Comparison of ENCODE assay signal across 22 cellular contexts in the genomic region with DNA sequence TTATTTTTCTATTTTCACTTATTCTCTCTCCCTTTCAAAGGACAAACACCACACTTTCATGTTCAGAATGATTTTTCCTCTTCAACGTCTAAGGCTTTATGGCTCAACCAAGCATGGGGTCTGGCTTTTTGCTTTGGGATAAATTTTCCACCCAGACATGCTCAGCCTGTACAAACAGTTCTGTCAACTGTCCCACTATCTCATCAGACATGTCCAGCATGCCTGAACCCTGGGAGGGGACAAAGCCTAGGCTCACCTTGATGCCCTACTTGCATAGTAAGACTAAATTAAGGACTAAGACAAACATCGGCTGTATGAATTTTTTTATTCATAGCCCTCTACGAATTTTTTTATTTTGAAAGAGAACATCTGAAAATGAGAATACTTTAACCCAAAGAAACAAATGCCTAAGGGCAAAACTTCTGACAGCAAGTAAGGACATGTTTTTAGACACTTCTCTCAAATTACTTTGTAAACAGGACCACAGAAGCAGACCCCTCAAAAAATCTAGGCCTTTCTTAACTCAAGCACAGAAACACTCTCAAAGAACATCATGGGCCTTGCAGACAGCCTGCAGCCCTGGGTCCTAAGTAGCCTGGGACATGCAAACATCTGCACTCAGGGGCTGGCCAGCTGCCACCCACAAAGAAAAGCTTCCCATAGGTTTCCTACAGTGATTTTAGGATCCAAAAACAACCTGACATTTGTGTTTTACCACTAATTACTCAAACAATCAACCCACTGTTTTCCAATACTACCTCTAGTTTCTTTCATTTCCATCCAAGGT.
DNase-seq lines count a peak whose midpoint lies in the region; FAIRE-seq and TF ChIP-seq lines count a peak whose summit lies in the region.
"Had no signal": no experiment of that assay in that cellular context is flagged by ENCODE, and none has a peak within 500 bp of the region (broad histone marks: within the 10 kb centered on the region; RNA-seq: fewer than 3 reads in every experiment).

No MANE protein-coding gene starts in this region.

- DNase-seq in NCI-H2171 treated with DMSO at 0.1 percent for 48 hours (lab: John Stamatoyannopoulos, UW) (peak; percentile 16), NCI-H2171 (lab: John Stamatoyannopoulos, UW) (no peak), adipocyte (ENCODE audit: low read depth) (peak; percentile 18), glutamatergic neuron (no peak), progenitor cell of endocrine pancreas (ENCODE audit: low spot score, unreplicated experiment) (no peak), HAP-1 (ENCODE audit: low spot score in 2 of 2) (no peak), H54 (ENCODE audit: insufficient read length, low spot score) (no peak), MV-4-11 (lab: John Stamatoyannopoulos, UW) (no peak)
- DNase-seq: 8988T; activated CD4-positive, CD25-positive, alpha-beta regulatory T cell treated with anti-CD3 and anti-CD28 coated beads, Interleukin-2, amount 50 U/mL, for 72 hours; activated CD8-positive, alpha-beta memory T cell treated with anti-CD3 and anti-CD28 coated beads for 24 hours; activated naive CD4-positive, alpha-beta T cell; activated T-cell treated with anti-CD3 and anti-CD28 coated beads, Interleukin-2, amount 50 U/mL, for 24 hours; mucosa of descending colon; NCI-H1417; NCI-H524 treated with DMSO at 0.1 percent for 48 hours; stimulated activated CD4-positive, alpha-beta T cell treated with anti-CD3 and anti-CD28 coated beads, Interleukin-4, amount 100 ng/mL, for 24 hours; stimulated activated naive CD4-positive, alpha-beta T cell treated with Interleukin-2 at 50 U/mL for 16 hours; SW 1271 had no signal

- H3K9me3 Mint-ChIP-seq in glutamatergic neuron (ENCODE audit: unreplicated experiment) (peaks cover 8% of the 10 kb centered on the region), progenitor cell of endocrine pancreas (ENCODE audit: low read depth) (no peaks in the 10 kb centered on the region)
- H3K9me3 Mint-ChIP-seq: activated T-cell treated with anti-CD3 and anti-CD28 coated beads, Interleukin-2, amount 50 U/mL, for 24 hours; dendritic cell treated with granulocyte-macrophage colony-stimulating factor and Interleukin-4, amounts not matched to agents 40 ng/mL and 50 ng/mL, for 4 days had no signal

- peak overlapping the region; percentile 25 for H3K27ac Mint-ChIP-seq in glutamatergic neuron (ENCODE audit: unreplicated experiment)
- peak overlapping the region; percentile 56 for H3K27ac Mint-ChIP-seq in progenitor cell of endocrine pancreas
- H3K27ac Mint-ChIP-seq: activated T-cell treated with anti-CD3 and anti-CD28 coated beads, Interleukin-2, amount 50 U/mL, for 24 hours; dendritic cell treated with granulocyte-macrophage colony-stimulating factor and Interleukin-4, amounts not matched to agents 40 ng/mL and 50 ng/mL, for 4 days had no signal

- H3K27me3 Mint-ChIP-seq in glutamatergic neuron (ENCODE audit: unreplicated experiment) (peaks cover 6% of the 10 kb centered on the region), progenitor cell of endocrine pancreas (no peaks in the 10 kb centered on the region)
- H3K27me3 Mint-ChIP-seq: activated T-cell treated with anti-CD3 and anti-CD28 coated beads, Interleukin-2, amount 50 U/mL, for 24 hours; dendritic cell treated with granulocyte-macrophage colony-stimulating factor and Interleukin-4, amounts not matched to agents 40 ng/mL and 50 ng/mL, for 4 days had no signal

- no peaks in the 10 kb centered on the region for H3K4me1 ChIP-seq in adipocyte (ENCODE audit: control insufficient read depth, insufficient read depth, low read length)
- no peaks in the 10 kb centered on the region for H3K4me1 ChIP-seq in HAP-1

- H3K36me3 ChIP-seq in adipocyte (ENCODE audit: control insufficient read depth, insufficient read depth, low read length, severe bottlenecking) = no peaks in the 10 kb centered on the region
- no peaks in the 10 kb centered on the region for H3K36me3 ChIP-seq in HAP-1 (replicated peaks)
- H3K36me3 ChIP-seq: tibial nerve had no signal

- TF ChIP-seq POLR2A in H54 (IDR thresholded peaks at IDR 0.05; ENCODE audit: low read depth, low read length) = no peak

- in situ Hi-C loops in HAP-1 (cut with MboI; ENCODE audit: low sequenced_read_pairs) = no loop called here

- H3K9me3 ChIP-seq in adipocyte (ENCODE audit: control insufficient read depth, low read length) (no peaks in the 10 kb centered on the region), HAP-1 (no peaks in the 10 kb centered on the region)
- H3K9me3 ChIP-seq: mucosa of descending colon, tibial nerve had no signal

- no peak for TF ChIP-seq CTCF in glutamatergic neuron (IDR thresholded peaks at IDR 0.05; ENCODE audit: partially characterized antibody, unreplicated experiment)
- no peak for TF ChIP-seq CTCF in progenitor cell of endocrine pancreas (IDR thresholded peaks at IDR 0.05; ENCODE audit: unreplicated experiment)

- no peaks in the 10 kb centered on the region for H3K36me3 Mint-ChIP-seq in glutamatergic neuron (ENCODE audit: unreplicated experiment)
- no peaks in the 10 kb centered on the region for H3K36me3 Mint-ChIP-seq in progenitor cell of endocrine pancreas (ENCODE audit: insufficient read depth)

- no peak overlapping the region for H3K9ac ChIP-seq in adipocyte (ENCODE audit: low read length)

- H3K4me1 Mint-ChIP-seq in glutamatergic neuron (ENCODE audit: low read depth, unreplicated experiment) (peaks cover 23% of the 10 kb centered on the region), progenitor cell of endocrine pancreas (ENCODE audit: low read depth) (peaks cover 46% of the 10 kb centered on the region)

- H3K4me3 ChIP-seq in adipocyte (ENCODE audit: low read length) (no peak overlapping the region), HAP-1 (no peak overlapping the region)
- H3K4me3 ChIP-seq: mucosa of descending colon, tibial nerve had no signal

- H3K27me3 ChIP-seq in adipocyte (replicated peaks; ENCODE audit: control insufficient read depth, insufficient read depth, low read length) (no peaks in the 10 kb centered on the region), HAP-1 (ENCODE audit: low read depth) (no peaks in the 10 kb centered on the region)
- H3K27me3 ChIP-seq: tibial nerve had no signal

- no peak for FAIRE-seq in H54 (lab: Jason Lieb, UNC)
- FAIRE-seq: endothelial cell of umbilical vein had no signal

- no peak overlapping the region for H3K4me3 Mint-ChIP-seq in glutamatergic neuron (ENCODE audit: unreplicated experiment)
- H3K4me3 Mint-ChIP-seq in progenitor cell of endocrine pancreas (ENCODE audit: low read depth) = no peak overlapping the region
- H3K4me3 Mint-ChIP-seq: activated T-cell treated with anti-CD3 and anti-CD28 coated beads, Interleukin-2, amount 50 U/mL, for 24 hours; dendritic cell treated with granulocyte-macrophage colony-stimulating factor and Interleukin-4, amounts not matched to agents 40 ng/mL and 50 ng/mL, for 4 days had no signal

Comparison
In these comparisons a context has a peak if more than half of its experiments do, and no peak if none do; other contexts are left out.
1. DNase-seq: peak in NCI-H2171 treated with DMSO at 0.1 percent for 48 hours (single experiment) and adipocyte (single experiment); none in NCI-H2171 (single experiment), glutamatergic neuron (single experiment), progenitor cell of endocrine pancreas (single experiment), HAP-1 (0 of 2), H54 (single experiment) and MV-4-11 (single experiment).